ENCODE assay signal across 2 cellular contexts in the genomic region with DNA sequence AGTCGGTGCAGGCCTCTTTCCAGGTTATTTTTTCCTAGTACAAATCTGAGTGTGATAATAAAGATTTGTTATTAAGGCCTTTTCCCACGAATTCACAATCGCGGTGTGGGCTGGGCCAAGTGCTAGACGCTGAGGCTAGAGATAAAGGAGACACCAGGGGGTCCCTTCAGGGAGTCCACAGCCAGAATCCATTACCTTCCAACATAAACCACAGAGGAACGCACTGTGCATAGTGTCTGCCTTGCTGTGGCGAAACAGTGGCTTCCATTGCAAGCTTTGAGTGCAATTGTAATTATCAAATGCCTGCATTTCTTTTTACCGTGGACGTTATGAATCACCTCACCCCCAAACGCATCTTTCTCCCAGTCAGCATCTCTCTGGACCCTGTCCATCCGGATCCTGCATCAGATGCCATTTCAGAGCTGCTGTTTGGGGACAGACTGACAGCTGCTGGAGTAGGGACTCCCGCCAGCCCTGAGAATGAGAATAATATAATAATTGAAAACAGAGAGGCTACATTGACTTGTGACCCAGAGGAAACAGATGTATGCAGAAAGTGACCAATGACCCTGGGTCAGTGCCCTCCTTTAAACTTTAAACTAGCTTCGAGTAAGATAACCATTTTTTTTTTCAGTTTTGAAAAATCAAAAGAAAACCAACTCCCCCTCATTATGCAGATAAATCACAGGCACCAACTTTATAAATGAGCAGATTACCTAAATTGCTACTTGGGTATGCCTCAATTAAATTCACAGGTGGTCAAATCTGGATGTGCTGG.
TF ChIP-seq lines count a peak whose summit lies in the region.

No MANE protein-coding gene starts in this region.

TF ChIP-seq in GM23338, 12 proteins besides CTCF, POLR2A, EP300 and RAD21 (continues in another document):
- TF ChIP-seq STAT1 (IDR thresholded peaks at IDR 0.05; ENCODE audit: unreplicated experiment) (no peak), NANOG (IDR thresholded peaks at IDR 0.05; ENCODE audit: borderline replicate concordance) (no peak), JUNB (IDR thresholded peaks at IDR 0.05; ENCODE audit: unreplicated experiment) (no peak), EZH2phosphoT487 (IDR thresholded peaks at IDR 0.05; ENCODE audit: unreplicated experiment) (no peak), CREB1 (CRISPR knock-in tag; IDR thresholded peaks at IDR 0.05; ENCODE audit: low read depth) (no peak), POLR2AphosphoS5 (IDR thresholded peaks at IDR 0.05; ENCODE audit: low read depth) (no peak), ZNF331 (CRISPR knock-in tag; IDR thresholded peaks at IDR 0.05; ENCODE audit: low read depth) (no peak), ZNF462 (CRISPR knock-in tag; IDR thresholded peaks at IDR 0.05) (no peak), EZH2 (IDR thresholded peaks at IDR 0.05; ENCODE audit: low read depth, unreplicated experiment) (no peak), ZNF114 (CRISPR knock-in tag; IDR thresholded peaks at IDR 0.05) (no peak)
- TF ChIP-seq, protein P1, sequence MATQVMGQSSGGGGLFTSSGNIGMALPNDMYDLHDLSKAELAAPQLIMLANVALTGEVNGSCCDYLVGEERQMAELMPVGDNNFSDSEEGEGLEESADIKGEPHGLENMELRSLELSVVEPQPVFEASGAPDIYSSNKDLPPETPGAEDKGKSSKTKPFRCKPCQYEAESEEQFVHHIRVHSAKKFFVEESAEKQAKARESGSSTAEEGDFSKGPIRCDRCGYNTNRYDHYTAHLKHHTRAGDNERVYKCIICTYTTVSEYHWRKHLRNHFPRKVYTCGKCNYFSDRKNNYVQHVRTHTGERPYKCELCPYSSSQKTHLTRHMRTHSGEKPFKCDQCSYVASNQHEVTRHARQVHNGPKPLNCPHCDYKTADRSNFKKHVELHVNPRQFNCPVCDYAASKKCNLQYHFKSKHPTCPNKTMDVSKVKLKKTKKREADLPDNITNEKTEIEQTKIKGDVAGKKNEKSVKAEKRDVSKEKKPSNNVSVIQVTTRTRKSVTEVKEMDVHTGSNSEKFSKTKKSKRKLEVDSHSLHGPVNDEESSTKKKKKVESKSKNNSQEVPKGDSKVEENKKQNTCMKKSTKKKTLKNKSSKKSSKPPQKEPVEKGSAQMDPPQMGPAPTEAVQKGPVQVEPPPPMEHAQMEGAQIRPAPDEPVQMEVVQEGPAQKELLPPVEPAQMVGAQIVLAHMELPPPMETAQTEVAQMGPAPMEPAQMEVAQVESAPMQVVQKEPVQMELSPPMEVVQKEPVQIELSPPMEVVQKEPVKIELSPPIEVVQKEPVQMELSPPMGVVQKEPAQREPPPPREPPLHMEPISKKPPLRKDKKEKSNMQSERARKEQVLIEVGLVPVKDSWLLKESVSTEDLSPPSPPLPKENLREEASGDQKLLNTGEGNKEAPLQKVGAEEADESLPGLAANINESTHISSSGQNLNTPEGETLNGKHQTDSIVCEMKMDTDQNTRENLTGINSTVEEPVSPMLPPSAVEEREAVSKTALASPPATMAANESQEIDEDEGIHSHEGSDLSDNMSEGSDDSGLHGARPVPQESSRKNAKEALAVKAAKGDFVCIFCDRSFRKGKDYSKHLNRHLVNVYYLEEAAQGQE (IDR thresholded peaks at IDR 0.05; ENCODE audit: unreplicated experiment): no peak

TF ChIP-seq in H1, 55 proteins besides CTCF, POLR2A, EP300 and RAD21:
- TF ChIP-seq BRCA1 (IDR thresholded peaks at IDR 0.05; ENCODE audit: low read depth, low read length): no peak
- no peak for TF ChIP-seq JUND (IDR thresholded peaks at IDR 0.05; ENCODE audit: low read length)
- TF ChIP-seq KDM1A (IDR thresholded peaks at IDR 0.05; ENCODE audit: borderline replicate concordance, low read length): no peak
- TF ChIP-seq, protein P2, sequence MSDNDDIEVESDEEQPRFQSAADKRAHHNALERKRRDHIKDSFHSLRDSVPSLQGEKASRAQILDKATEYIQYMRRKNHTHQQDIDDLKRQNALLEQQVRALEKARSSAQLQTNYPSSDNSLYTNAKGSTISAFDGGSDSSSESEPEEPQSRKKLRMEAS (IDR thresholded peaks at IDR 0.05): no peak
- TF ChIP-seq, protein P3, sequence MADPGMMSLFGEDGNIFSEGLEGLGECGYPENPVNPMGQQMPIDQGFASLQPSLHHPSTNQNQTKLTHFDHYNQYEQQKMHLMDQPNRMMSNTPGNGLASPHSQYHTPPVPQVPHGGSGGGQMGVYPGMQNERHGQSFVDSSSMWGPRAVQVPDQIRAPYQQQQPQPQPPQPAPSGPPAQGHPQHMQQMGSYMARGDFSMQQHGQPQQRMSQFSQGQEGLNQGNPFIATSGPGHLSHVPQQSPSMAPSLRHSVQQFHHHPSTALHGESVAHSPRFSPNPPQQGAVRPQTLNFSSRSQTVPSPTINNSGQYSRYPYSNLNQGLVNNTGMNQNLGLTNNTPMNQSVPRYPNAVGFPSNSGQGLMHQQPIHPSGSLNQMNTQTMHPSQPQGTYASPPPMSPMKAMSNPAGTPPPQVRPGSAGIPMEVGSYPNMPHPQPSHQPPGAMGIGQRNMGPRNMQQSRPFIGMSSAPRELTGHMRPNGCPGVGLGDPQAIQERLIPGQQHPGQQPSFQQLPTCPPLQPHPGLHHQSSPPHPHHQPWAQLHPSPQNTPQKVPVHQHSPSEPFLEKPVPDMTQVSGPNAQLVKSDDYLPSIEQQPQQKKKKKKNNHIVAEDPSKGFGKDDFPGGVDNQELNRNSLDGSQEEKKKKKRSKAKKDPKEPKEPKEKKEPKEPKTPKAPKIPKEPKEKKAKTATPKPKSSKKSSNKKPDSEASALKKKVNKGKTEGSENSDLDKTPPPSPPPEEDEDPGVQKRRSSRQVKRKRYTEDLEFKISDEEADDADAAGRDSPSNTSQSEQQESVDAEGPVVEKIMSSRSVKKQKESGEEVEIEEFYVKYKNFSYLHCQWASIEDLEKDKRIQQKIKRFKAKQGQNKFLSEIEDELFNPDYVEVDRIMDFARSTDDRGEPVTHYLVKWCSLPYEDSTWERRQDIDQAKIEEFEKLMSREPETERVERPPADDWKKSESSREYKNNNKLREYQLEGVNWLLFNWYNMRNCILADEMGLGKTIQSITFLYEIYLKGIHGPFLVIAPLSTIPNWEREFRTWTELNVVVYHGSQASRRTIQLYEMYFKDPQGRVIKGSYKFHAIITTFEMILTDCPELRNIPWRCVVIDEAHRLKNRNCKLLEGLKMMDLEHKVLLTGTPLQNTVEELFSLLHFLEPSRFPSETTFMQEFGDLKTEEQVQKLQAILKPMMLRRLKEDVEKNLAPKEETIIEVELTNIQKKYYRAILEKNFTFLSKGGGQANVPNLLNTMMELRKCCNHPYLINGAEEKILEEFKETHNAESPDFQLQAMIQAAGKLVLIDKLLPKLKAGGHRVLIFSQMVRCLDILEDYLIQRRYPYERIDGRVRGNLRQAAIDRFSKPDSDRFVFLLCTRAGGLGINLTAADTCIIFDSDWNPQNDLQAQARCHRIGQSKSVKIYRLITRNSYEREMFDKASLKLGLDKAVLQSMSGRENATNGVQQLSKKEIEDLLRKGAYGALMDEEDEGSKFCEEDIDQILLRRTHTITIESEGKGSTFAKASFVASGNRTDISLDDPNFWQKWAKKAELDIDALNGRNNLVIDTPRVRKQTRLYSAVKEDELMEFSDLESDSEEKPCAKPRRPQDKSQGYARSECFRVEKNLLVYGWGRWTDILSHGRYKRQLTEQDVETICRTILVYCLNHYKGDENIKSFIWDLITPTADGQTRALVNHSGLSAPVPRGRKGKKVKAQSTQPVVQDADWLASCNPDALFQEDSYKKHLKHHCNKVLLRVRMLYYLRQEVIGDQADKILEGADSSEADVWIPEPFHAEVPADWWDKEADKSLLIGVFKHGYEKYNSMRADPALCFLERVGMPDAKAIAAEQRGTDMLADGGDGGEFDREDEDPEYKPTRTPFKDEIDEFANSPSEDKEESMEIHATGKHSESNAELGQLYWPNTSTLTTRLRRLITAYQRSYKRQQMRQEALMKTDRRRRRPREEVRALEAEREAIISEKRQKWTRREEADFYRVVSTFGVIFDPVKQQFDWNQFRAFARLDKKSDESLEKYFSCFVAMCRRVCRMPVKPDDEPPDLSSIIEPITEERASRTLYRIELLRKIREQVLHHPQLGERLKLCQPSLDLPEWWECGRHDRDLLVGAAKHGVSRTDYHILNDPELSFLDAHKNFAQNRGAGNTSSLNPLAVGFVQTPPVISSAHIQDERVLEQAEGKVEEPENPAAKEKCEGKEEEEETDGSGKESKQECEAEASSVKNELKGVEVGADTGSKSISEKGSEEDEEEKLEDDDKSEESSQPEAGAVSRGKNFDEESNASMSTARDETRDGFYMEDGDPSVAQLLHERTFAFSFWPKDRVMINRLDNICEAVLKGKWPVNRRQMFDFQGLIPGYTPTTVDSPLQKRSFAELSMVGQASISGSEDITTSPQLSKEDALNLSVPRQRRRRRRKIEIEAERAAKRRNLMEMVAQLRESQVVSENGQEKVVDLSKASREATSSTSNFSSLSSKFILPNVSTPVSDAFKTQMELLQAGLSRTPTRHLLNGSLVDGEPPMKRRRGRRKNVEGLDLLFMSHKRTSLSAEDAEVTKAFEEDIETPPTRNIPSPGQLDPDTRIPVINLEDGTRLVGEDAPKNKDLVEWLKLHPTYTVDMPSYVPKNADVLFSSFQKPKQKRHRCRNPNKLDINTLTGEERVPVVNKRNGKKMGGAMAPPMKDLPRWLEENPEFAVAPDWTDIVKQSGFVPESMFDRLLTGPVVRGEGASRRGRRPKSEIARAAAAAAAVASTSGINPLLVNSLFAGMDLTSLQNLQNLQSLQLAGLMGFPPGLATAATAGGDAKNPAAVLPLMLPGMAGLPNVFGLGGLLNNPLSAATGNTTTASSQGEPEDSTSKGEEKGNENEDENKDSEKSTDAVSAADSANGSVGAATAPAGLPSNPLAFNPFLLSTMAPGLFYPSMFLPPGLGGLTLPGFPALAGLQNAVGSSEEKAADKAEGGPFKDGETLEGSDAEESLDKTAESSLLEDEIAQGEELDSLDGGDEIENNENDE (IDR thresholded peaks at IDR 0.05; ENCODE audit: insufficient replicate concordance, low read length): no peak
- no peak for TF ChIP-seq GABPA (IDR thresholded peaks at IDR 0.05; ENCODE audit: borderline replicate concordance, insufficient read depth, low read length)
- TF ChIP-seq CHD1 (IDR thresholded peaks at IDR 0.05; ENCODE audit: low read depth, low read length): no peak
- TF ChIP-seq SP1 (IDR thresholded peaks at IDR 0.05; ENCODE audit: low read depth, low read length): no peak
- no peak for TF ChIP-seq POLR2AphosphoS5 (IDR thresholded peaks at IDR 0.05; ENCODE audit: low read depth, low read length)
- no peak for TF ChIP-seq EZH2 (IDR thresholded peaks at IDR 0.05; ENCODE audit: low read depth, low read length, severe bottlenecking)
- TF ChIP-seq BACH1 (IDR thresholded peaks at IDR 0.05; ENCODE audit: low read length): no peak
- TF ChIP-seq, protein P4, sequence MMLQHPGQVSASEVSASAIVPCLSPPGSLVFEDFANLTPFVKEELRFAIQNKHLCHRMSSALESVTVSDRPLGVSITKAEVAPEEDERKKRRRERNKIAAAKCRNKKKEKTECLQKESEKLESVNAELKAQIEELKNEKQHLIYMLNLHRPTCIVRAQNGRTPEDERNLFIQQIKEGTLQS (IDR thresholded peaks at IDR 0.05; ENCODE audit: insufficient read depth, low read depth, low read length): no peak
- no peak for TF ChIP-seq BCL11A (IDR thresholded peaks at IDR 0.05; ENCODE audit: low read depth in 2 of 2, low read length in 2 of 2)
- no peak for TF ChIP-seq SIRT6 (IDR thresholded peaks at IDR 0.05; ENCODE audit: low read length)
- TF ChIP-seq RNF2 (IDR thresholded peaks at IDR 0.05; ENCODE audit: borderline replicate concordance, low read depth, low read length, missing control alignments, poor library complexity, severe bottlenecking): no peak
- no peak for TF ChIP-seq TCF12 (IDR thresholded peaks at IDR 0.05; ENCODE audit: low read depth, low read length)
- TF ChIP-seq TBP (IDR thresholded peaks at IDR 0.05; ENCODE audit: low read depth, low read length): no peak
- TF ChIP-seq RXRA (IDR thresholded peaks at IDR 0.05; ENCODE audit: insufficient read depth, low read depth, low read length): no peak
- TF ChIP-seq PHF8 (conservative IDR thresholded peaks at IDR 0.05; ENCODE audit: low read depth, low read length): no peak
